ENCODE assay signal across 1 cellular context in the genomic region with DNA sequence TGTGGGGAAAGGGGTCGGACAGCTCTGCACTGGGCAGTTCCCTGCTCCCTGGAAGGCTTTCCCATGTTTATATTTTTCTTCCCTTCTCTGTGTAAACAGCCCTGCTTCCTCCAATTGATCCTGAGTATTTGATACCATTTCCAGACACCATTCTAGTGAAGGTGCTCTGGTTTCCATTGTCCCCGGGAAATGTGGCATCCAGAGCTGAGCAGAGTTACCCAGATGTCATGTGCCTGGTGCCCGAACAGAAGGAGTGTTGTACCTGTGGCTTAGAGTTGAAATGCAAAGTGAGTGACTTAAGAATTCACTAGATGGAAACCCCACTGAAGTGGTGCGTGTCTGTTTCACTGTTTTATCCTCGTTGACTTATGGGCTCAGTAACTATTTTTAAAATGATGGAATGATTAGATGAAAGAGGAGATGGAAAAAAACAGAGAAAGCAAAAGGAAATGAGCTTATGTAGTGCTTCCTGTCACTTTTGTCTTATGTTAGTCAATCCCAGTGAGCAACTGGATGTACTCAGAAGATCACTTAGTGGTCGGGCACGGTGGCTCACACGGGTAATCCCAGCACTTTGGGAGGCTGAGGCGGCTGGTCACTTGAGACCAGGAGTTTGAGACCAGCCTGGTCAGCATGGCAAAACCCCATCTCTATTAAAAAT.
TF ChIP-seq lines count a peak whose summit lies in the region.

No MANE protein-coding gene starts in this region.

TF ChIP-seq in GM23338, 12 proteins besides CTCF, POLR2A, EP300 and RAD21:
- TF ChIP-seq, protein P1, sequence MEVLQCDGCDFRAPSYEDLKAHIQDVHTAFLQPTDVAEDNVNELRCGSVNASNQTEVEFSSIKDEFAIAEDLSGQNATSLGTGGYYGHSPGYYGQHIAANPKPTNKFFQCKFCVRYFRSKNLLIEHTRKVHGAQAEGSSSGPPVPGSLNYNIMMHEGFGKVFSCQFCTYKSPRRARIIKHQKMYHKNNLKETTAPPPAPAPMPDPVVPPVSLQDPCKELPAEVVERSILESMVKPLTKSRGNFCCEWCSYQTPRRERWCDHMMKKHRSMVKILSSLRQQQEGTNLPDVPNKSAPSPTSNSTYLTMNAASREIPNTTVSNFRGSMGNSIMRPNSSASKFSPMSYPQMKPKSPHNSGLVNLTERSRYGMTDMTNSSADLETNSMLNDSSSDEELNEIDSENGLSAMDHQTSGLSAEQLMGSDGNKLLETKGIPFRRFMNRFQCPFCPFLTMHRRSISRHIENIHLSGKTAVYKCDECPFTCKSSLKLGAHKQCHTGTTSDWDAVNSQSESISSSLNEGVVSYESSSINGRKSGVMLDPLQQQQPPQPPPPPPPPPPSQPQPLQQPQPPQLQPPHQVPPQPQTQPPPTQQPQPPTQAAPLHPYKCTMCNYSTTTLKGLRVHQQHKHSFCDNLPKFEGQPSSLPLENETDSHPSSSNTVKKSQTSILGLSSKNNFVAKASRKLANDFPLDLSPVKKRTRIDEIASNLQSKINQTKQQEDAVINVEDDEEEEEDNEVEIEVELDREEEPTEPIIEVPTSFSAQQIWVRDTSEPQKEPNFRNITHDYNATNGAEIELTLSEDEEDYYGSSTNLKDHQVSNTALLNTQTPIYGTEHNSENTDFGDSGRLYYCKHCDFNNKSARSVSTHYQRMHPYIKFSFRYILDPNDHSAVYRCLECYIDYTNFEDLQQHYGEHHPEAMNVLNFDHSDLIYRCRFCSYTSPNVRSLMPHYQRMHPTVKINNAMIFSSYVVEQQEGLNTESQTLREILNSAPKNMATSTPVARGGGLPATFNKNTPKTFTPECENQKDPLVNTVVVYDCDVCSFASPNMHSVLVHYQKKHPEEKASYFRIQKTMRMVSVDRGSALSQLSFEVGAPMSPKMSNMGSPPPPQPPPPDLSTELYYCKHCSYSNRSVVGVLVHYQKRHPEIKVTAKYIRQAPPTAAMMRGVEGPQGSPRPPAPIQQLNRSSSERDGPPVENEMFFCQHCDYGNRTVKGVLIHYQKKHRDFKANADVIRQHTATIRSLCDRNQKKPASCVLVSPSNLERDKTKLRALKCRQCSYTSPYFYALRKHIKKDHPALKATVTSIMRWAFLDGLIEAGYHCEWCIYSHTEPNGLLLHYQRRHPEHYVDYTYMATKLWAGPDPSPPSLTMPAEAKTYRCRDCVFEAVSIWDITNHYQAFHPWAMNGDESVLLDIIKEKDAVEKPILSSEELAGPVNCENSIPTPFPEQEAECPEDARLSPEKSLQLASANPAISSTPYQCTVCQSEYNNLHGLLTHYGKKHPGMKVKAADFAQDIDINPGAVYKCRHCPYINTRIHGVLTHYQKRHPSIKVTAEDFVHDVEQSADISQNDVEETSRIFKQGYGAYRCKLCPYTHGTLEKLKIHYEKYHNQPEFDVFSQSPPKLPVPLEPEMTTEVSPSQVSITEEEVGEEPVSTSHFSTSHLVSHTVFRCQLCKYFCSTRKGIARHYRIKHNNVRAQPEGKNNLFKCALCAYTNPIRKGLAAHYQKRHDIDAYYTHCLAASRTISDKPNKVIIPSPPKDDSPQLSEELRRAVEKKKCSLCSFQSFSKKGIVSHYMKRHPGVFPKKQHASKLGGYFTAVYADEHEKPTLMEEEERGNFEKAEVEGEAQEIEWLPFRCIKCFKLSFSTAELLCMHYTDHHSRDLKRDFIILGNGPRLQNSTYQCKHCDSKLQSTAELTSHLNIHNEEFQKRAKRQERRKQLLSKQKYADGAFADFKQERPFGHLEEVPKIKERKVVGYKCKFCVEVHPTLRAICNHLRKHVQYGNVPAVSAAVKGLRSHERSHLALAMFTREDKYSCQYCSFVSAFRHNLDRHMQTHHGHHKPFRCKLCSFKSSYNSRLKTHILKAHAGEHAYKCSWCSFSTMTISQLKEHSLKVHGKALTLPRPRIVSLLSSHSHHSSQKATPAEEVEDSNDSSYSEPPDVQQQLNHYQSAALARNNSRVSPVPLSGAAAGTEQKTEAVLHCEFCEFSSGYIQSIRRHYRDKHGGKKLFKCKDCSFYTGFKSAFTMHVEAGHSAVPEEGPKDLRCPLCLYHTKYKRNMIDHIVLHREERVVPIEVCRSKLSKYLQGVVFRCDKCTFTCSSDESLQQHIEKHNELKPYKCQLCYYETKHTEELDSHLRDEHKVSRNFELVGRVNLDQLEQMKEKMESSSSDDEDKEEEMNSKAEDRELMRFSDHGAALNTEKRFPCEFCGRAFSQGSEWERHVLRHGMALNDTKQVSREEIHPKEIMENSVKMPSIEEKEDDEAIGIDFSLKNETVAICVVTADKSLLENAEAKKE (CRISPR knock-in tag; IDR thresholded peaks at IDR 0.05) = no peak
- TF ChIP-seq CREB1 (CRISPR knock-in tag; IDR thresholded peaks at IDR 0.05; ENCODE audit: low read depth) (no peak), ZNF114 (CRISPR knock-in tag; IDR thresholded peaks at IDR 0.05) (no peak), NANOG (IDR thresholded peaks at IDR 0.05; ENCODE audit: borderline replicate concordance) (no peak), EZH2 (IDR thresholded peaks at IDR 0.05; ENCODE audit: low read depth, unreplicated experiment) (no peak), JUNB (IDR thresholded peaks at IDR 0.05; ENCODE audit: unreplicated experiment) (no peak), EZH2phosphoT487 (IDR thresholded peaks at IDR 0.05; ENCODE audit: unreplicated experiment) (no peak), ZNF331 (CRISPR knock-in tag; IDR thresholded peaks at IDR 0.05; ENCODE audit: low read depth) (no peak), POLR2AphosphoS5 (IDR thresholded peaks at IDR 0.05; ENCODE audit: low read depth) (no peak), STAT1 (IDR thresholded peaks at IDR 0.05; ENCODE audit: unreplicated experiment) (no peak)
- TF ChIP-seq, protein P2, sequence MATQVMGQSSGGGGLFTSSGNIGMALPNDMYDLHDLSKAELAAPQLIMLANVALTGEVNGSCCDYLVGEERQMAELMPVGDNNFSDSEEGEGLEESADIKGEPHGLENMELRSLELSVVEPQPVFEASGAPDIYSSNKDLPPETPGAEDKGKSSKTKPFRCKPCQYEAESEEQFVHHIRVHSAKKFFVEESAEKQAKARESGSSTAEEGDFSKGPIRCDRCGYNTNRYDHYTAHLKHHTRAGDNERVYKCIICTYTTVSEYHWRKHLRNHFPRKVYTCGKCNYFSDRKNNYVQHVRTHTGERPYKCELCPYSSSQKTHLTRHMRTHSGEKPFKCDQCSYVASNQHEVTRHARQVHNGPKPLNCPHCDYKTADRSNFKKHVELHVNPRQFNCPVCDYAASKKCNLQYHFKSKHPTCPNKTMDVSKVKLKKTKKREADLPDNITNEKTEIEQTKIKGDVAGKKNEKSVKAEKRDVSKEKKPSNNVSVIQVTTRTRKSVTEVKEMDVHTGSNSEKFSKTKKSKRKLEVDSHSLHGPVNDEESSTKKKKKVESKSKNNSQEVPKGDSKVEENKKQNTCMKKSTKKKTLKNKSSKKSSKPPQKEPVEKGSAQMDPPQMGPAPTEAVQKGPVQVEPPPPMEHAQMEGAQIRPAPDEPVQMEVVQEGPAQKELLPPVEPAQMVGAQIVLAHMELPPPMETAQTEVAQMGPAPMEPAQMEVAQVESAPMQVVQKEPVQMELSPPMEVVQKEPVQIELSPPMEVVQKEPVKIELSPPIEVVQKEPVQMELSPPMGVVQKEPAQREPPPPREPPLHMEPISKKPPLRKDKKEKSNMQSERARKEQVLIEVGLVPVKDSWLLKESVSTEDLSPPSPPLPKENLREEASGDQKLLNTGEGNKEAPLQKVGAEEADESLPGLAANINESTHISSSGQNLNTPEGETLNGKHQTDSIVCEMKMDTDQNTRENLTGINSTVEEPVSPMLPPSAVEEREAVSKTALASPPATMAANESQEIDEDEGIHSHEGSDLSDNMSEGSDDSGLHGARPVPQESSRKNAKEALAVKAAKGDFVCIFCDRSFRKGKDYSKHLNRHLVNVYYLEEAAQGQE (IDR thresholded peaks at IDR 0.05; ENCODE audit: unreplicated experiment) = no peak
TF ChIP-seq in GM23338: peak in this region for 0.
